In genomic region chr1:10671551-10672375, GRCh38 we compare ENCODE assay signal across 1 cellular context.
TF ChIP-seq lines count a peak whose summit lies in the region.

No MANE protein-coding gene starts in this region.

TF ChIP-seq in HCT116, 20 proteins besides CTCF, POLR2A, EP300 and RAD21 (continued from another document):
- TF ChIP-seq, protein P1, sequence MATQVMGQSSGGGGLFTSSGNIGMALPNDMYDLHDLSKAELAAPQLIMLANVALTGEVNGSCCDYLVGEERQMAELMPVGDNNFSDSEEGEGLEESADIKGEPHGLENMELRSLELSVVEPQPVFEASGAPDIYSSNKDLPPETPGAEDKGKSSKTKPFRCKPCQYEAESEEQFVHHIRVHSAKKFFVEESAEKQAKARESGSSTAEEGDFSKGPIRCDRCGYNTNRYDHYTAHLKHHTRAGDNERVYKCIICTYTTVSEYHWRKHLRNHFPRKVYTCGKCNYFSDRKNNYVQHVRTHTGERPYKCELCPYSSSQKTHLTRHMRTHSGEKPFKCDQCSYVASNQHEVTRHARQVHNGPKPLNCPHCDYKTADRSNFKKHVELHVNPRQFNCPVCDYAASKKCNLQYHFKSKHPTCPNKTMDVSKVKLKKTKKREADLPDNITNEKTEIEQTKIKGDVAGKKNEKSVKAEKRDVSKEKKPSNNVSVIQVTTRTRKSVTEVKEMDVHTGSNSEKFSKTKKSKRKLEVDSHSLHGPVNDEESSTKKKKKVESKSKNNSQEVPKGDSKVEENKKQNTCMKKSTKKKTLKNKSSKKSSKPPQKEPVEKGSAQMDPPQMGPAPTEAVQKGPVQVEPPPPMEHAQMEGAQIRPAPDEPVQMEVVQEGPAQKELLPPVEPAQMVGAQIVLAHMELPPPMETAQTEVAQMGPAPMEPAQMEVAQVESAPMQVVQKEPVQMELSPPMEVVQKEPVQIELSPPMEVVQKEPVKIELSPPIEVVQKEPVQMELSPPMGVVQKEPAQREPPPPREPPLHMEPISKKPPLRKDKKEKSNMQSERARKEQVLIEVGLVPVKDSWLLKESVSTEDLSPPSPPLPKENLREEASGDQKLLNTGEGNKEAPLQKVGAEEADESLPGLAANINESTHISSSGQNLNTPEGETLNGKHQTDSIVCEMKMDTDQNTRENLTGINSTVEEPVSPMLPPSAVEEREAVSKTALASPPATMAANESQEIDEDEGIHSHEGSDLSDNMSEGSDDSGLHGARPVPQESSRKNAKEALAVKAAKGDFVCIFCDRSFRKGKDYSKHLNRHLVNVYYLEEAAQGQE (IDR thresholded peaks at IDR 0.05; ENCODE audit: low read depth) = no peak
- TF ChIP-seq FOSL1 (IDR thresholded peaks at IDR 0.05; ENCODE audit: low read depth) (no peak), SP1 (IDR thresholded peaks at IDR 0.05; ENCODE audit: low read depth) (no peak), EZH2phosphoT487 (IDR thresholded peaks at IDR 0.05; ENCODE audit: borderline replicate concordance) (no peak), CBX3 (IDR thresholded peaks at IDR 0.05; ENCODE audit: low read depth) (no peak), EZH2 (IDR thresholded peaks at IDR 0.05) (no peak), TCF7L2 (IDR thresholded peaks at IDR 0.05; ENCODE audit: borderline replicate concordance, extremely low read depth, insufficient read depth, insufficient read length) (no peak), JUND (IDR thresholded peaks at IDR 0.05) (no peak), ELF1 (IDR thresholded peaks at IDR 0.05; ENCODE audit: borderline replicate concordance, low read depth) (no peak), SIN3A (IDR thresholded peaks at IDR 0.05; ENCODE audit: low read depth) (no peak)
